In the genomic region with DNA sequence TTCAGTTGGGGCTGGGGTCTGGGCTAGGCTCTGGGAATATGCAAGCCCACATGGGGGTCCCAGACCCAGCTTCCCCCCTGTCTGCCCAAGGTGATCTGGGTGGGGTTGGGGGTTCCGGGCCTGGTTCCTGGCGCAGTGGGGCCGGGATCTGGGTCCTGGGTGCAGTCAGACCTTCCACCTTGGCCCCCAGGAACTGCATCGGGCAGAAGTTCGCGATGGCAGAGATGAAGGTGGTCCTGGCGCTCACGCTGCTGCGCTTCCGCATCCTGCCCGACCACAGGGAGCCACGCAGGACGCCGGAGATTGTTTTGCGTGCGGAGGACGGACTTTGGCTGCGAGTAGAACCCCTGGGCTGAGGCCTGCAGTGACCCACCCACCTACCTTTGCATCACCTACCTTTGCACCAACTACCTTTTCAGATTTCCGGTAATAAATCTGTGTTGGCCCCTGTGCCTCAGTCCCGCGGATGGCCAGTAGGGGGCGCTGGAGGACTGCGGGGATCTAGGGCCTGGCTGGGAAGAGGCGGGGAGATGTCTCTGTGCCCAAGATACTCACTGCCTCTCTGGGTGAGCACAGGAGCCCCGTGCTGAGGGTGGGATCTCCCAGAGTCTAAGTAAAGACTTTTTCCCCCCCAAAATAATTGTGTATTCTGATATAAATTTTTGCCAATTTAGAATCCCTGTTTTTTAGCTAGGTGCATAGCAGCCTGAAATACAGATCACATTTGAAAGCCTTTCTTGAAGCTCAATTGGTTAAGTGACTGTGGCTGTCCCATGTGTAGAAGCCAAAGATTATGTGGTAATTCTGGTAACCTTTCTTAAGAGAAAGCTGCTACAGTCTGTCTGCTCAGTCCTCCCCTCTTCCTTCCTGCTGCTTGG, we compare ENCODE assay signal across 8 cellular contexts. TPM values are rescaled to one million over a fixed set of nuclear protein-coding genes. Genes with fewer than 3 reads are reported as not detected.
DNase-seq lines count a peak whose midpoint lies in the region; ATAC-seq and TF ChIP-seq lines count a peak whose summit lies in the region.

No MANE protein-coding gene starts in this region.

- TF ChIP-seq POLR2A in ovary (IDR thresholded peaks at IDR 0.05), result no peak
- no peak for TF ChIP-seq POLR2A in tibial nerve (IDR thresholded peaks at IDR 0.05)

- 2 to 13% (median 13%) methylated on average over 21 to 25 of the region's 25 CpGs for WGBS in ovary, 3 donors
- 4 to 10% methylated on average over 14 to 22 of the region's 25 CpGs for WGBS in tibial nerve, 2 donors

- no peaks in the 10 kb centered on the region for H3K36me3 ChIP-seq in ovary
- H3K36me3 ChIP-seq in tibial nerve, result no peaks in the 10 kb centered on the region

- TF ChIP-seq EP300 in ovary (IDR thresholded peaks at IDR 0.05) (no peak), tibial nerve (IDR thresholded peaks at IDR 0.05) (no peak)

- H3K9me3 ChIP-seq in ovary, result no peaks in the 10 kb centered on the region
- no peaks in the 10 kb centered on the region for H3K9me3 ChIP-seq in tibial nerve

- intact Hi-C loops in ovary (cut with DNase I), result loop anchor here in 2 of 4 donors (5.0 to 10.0 kb wide), 2 partner anchors 406 to 553 kb away; no protein-coding TSS in a partner anchor

- H3K4me1 ChIP-seq in ovary (ENCODE audit: insufficient read depth) (no peaks in the 10 kb centered on the region), tibial nerve (peaks cover 0 to 3% (median 0%) of the 10 kb centered on the region in 4 donors)

- peak; percentile 72 to 83 (median 83) for TF ChIP-seq CTCF in ovary (IDR thresholded peaks at IDR 0.05)
- TF ChIP-seq CTCF in tibial nerve (IDR thresholded peaks at IDR 0.05), result peak; percentile 89 to 98 (median 93)

- no peak overlapping the region for H3K4me3 ChIP-seq in ovary
- H3K4me3 ChIP-seq in tibial nerve, result no peak overlapping the region

- ATAC-seq in GM19023 (IDR thresholded peaks at IDR 0.05; ENCODE audit: unreplicated experiment), result no peak

- H3K27me3 ChIP-seq in ovary (no peaks in the 10 kb centered on the region), tibial nerve (peaks cover 0 to 17% of the 10 kb centered on the region in 2 donors)

- DNase-seq in D341Med (ENCODE audit: low spot score) (peak; percentile 89), KG1 (lab: John Stamatoyannopoulos, UW) (peak; percentile 50), SHP77 treated with DMSO at 0.1 percent for 48 hours (lab: John Stamatoyannopoulos, UW) (peak; percentile 41), germinal center (ENCODE audit: low spot score) (peak; percentile 76), ovary (peak; percentile 57 to 84 (median 79)), tibial nerve (ENCODE audit: low spot score in 2 of 2) (peak; percentile 72 to 88)
- peak; percentile 96 for DNase-seq in activated effector memory CD4-positive, alpha-beta T cell treated with anti-CD3 and anti-CD28 coated beads, Interleukin-2, amount 50 U/mL, for 16 hours

- no peak overlapping the region for H3K27ac ChIP-seq in ovary
- H3K27ac ChIP-seq in tibial nerve, result no peak overlapping the region

RNA-seq across cellular contexts. Expression of a gene that starts 11.5 kb away (rescaled TPM):
- total RNA-seq in ovary (1 to 10 TPM in 1 of 7 donors, under 1 TPM in 5, not detected in 1; 0.15 to 1.8 (median 0.38) TPM), tibial nerve (10 to 100 TPM in 2 of 4 donors, 1 to 10 TPM in 1, not detected in 1; 3.3 to 19.7 (median 13.0) TPM)
- under 1 TPM in 1 of 2 donors, not detected in 1; 0.13 TPM for polyA plus RNA-seq in ovary

RNA-seq across cellular contexts. Expression of a gene that starts 14.2 kb away (rescaled TPM):
- total RNA-seq in ovary (1 to 10 TPM in 1 of 7 donors, not detected in 6; 1.1 TPM), tibial nerve (not detected)
- polyA plus RNA-seq in ovary, result not detected

RNA-seq across cellular contexts. Expression of a gene that starts 43.6 kb away (rescaled TPM):
- total RNA-seq in ovary, result 10 to 100 TPM in 3 of 7 donors, 1 to 10 TPM in 4; 2.7 to 14.1 (median 9.4) TPM
- polyA plus RNA-seq in ovary, result 1 to 10 TPM; 4.0 to 8.9 TPM
- total RNA-seq in tibial nerve, result 10 to 100 TPM; 12.6 to 62.0 (median 50.4) TPM

Comparison
In these comparisons a context has a peak if more than half of its experiments do, and no peak if none do; other contexts are left out.
1. DNase-seq: peak in every context shown above with its lines; median percentile 96 in activated effector memory CD4-positive, alpha-beta T cell treated with anti-CD3 and anti-CD28 coated beads, Interleukin-2, amount 50 U/mL, for 16 hours; 89 in D341Med; 80 in tibial nerve; 79 in ovary; 76 in germinal center; 50 in KG1; 41 in SHP77 treated with DMSO at 0.1 percent for 48 hours.